20 cellular contexts compared by ENCODE assay signal in genomic region chr1:54163051-54163450, GRCh38. TPM values are rescaled to one million over a fixed set of nuclear protein-coding genes. Genes with fewer than 3 reads are reported as not detected.
DNase-seq lines count a peak whose midpoint lies in the region; ATAC-seq and TF ChIP-seq lines count a peak whose summit lies in the region.
"Had no signal": no experiment of that assay in that cellular context is flagged by ENCODE, and none has a peak within 500 bp of the region (broad histone marks: within the 10 kb centered on the region; RNA-seq: fewer than 3 reads in every experiment).

No MANE protein-coding gene starts in this region.

- WGBS in transverse colon (ENCODE audit: low coverage in 1 of 2), 2 donors, result 64% methylated on average over 3 of the region's 3 CpGs; no CpG with 5 or more reads in 1 of the 2 donors

- in situ Hi-C loops in transverse colon (cut with MboI; ENCODE audit: low pct_ligation_motif_present in 1 of 4, low pct_unique_long_range_greater_than_20kb in 1 of 4, low sequenced_read_pairs in 3 of 4), result no loop called here

- ATAC-seq in GM21515 (IDR thresholded peaks at IDR 0.05; ENCODE audit: unreplicated experiment), result no peak

- POLR2A ChIA-PET in HEK293 (lab: Yijun Ruan, JAX), result interaction anchor here (1.0 kb wide), 1 partner anchor 37 kb away, joined by 4 read pairs; the partner anchor contains the start of genes CYB5RL and MRPL37

- TF ChIP-seq EP300 in transverse colon (IDR thresholded peaks at IDR 0.05; ENCODE audit: low read depth), result no peak

- CTCF ChIA-PET in HEK293 (lab: Yijun Ruan, JAX), result interaction anchor here (0.6 to 0.7 kb wide), 3 partner anchors 41 to 407 kb away, joined by 3 read pairs; no protein-coding TSS in a partner anchor

- DNase-seq in NCI-H460 (ENCODE audit: extremely low read depth, low read depth) (peak; percentile 3), islet precursor cell (peak; percentile 56), transverse colon (peak; percentile 58), dedifferentiated amniotic fluid mesenchymal stem cell (ENCODE audit: extremely low spot score) (no peak), HPDE6-E6E7 (ENCODE audit: extremely low spot score) (no peak)
- DNase-seq: BE2C; CD4-positive, alpha-beta T cell; GOT3; IMR-90; MV-4-11; NCI-H1417 treated with DMSO at 0.1 percent for 48 hours; NCI-H2081; NCI-H526 treated with DMSO at 0.1 percent for 48 hours; SIG-M5 had no signal

- H3K27ac ChIP-seq in HEK293 (ENCODE audit: extremely low read depth, low read depth, low read length) (no peak overlapping the region), transverse colon (peak overlapping the region; percentile 25 to 49 (median 36))

- no peaks in the 10 kb centered on the region for H3K27me3 ChIP-seq in transverse colon
- H3K27me3 ChIP-seq: BE2C had no signal

- no peaks in the 10 kb centered on the region; the same call in 1 of the 2 replicates for H3K4me1 ChIP-seq in HEK293 (ENCODE audit: control insufficient read depth, insufficient read depth, low read length)
- peaks cover 0 to 14% (median 9%) of the 10 kb centered on the region in 4 donors for H3K4me1 ChIP-seq in transverse colon
- H3K4me1 ChIP-seq: BE2C had no signal

- H3K4me3 ChIP-seq in HEK293 (ENCODE audit: low read depth, low read length) (no peak overlapping the region), transverse colon (no peak overlapping the region)

- intact Hi-C loops in transverse colon (cut with DNase I; ENCODE audit: low total_unique reads), result no loop called here

- no peak for TF ChIP-seq POLR2A in transverse colon (IDR thresholded peaks at IDR 0.05)

- H3K36me3 ChIP-seq in HEK293 (ENCODE audit: control insufficient read depth in 2 of 2, insufficient read depth in 1 of 2, low read length in 2 of 2) (no peaks in the 10 kb centered on the region), transverse colon (no peaks in the 10 kb centered on the region)
- H3K36me3 ChIP-seq: BE2C had no signal

- TF ChIP-seq CTCF in HEK293 (tag by site-specific recombination; IDR thresholded peaks at IDR 0.05), result no peak
- no peak for TF ChIP-seq CTCF in transverse colon (IDR thresholded peaks at IDR 0.05)

- H3K9me3 ChIP-seq in HEK293 (ENCODE audit: control insufficient read depth, insufficient read depth, low read depth, low read length) (no peaks in the 10 kb centered on the region), transverse colon (no peaks in the 10 kb centered on the region)
- H3K9me3 ChIP-seq: BE2C had no signal

TF ChIP-seq in HEK293, 187 proteins besides CTCF, POLR2A, EP300 and RAD21 (continues in another document):
- TF ChIP-seq ZBTB7A (tag by site-specific recombination; IDR thresholded peaks at IDR 0.05; ENCODE audit: low read depth), result no peak
- TF ChIP-seq ZNF416 (tag by site-specific recombination; IDR thresholded peaks at IDR 0.05), result no peak
- TF ChIP-seq ZNF660 (tag by site-specific recombination; IDR thresholded peaks at IDR 0.05), result no peak
- TF ChIP-seq ZNF23 (tag by site-specific recombination; IDR thresholded peaks at IDR 0.05; ENCODE audit: borderline replicate concordance), result no peak
- no peak for TF ChIP-seq HIC1 (tag by site-specific recombination; IDR thresholded peaks at IDR 0.05)
- no peak for TF ChIP-seq ZNF280D (tag by site-specific recombination; IDR thresholded peaks at IDR 0.05)
- no peak for TF ChIP-seq ZNF18 (tag by site-specific recombination; IDR thresholded peaks at IDR 0.05)
- no peak for TF ChIP-seq ZNF549 (tag by site-specific recombination; IDR thresholded peaks at IDR 0.05)
- TF ChIP-seq ZNF776 (tag by site-specific recombination; IDR thresholded peaks at IDR 0.05; ENCODE audit: borderline replicate concordance), result no peak
- peak; percentile 77 for TF ChIP-seq ZIC2 (tag by site-specific recombination; IDR thresholded peaks at IDR 0.05)
- peak; percentile 59 for TF ChIP-seq OSR2 (tag by site-specific recombination; IDR thresholded peaks at IDR 0.05)
- TF ChIP-seq ZNF184 (tag by site-specific recombination; IDR thresholded peaks at IDR 0.05), result no peak
- no peak for TF ChIP-seq ZBTB10 (tag by site-specific recombination; IDR thresholded peaks at IDR 0.05)
- TF ChIP-seq ZXDB (tag by site-specific recombination; IDR thresholded peaks at IDR 0.05), result no peak
- TF ChIP-seq ZNF624 (tag by site-specific recombination; IDR thresholded peaks at IDR 0.05), result no peak
- no peak for TF ChIP-seq ZNF133 (tag by site-specific recombination; IDR thresholded peaks at IDR 0.05)
- TF ChIP-seq KLF1 (tag by site-specific recombination; IDR thresholded peaks at IDR 0.05), result peak; percentile 34

RNA-seq across cellular contexts. Expression of gene CDCP2, which starts 10.3 kb away (rescaled TPM):
- not detected in 2 replicates for total RNA-seq in NCI-H460 (2014; rRNA removed; shearing (Covaris generic))
- 0.36 TPM in 1 of 2 replicates, not detected in the other for polyA plus RNA-seq in NCI-H460 (2014; cell fraction: nucleus; rRNA removed)
- total RNA-seq in transverse colon, result under 1 TPM in 1 of 4 donors, not detected in 3; 0.48 TPM
- total RNA-seq: CD4-positive, alpha-beta T cell; HT1080; IMR-90; LHCN-M2; RPMI7951; T-helper 1 cell treated with Interleukin-12 subunit alpha and Interleukin-12 subunit beta and Interleukin-4 antibody, amounts not matched to agents 30 ng/mL and 1 ng/mL, for 36 hours had no signal
- polyA plus RNA-seq: IMR-90 had no signal

RNA-seq across cellular contexts. Expression of gene CYB5RL, which starts 36.8 kb away (rescaled TPM):
- 2.8 and 3.2 TPM in 2 replicates for total RNA-seq in NCI-H460 (2014; rRNA removed; shearing (Covaris generic))
- 15.0 and 16.0 TPM in 2 replicates for polyA plus RNA-seq in NCI-H460 (2014; cell fraction: nucleus; rRNA removed)
- total RNA-seq in transverse colon, result 1 to 10 TPM; 1.9 to 5.1 (median 3.6) TPM

RNA-seq across cellular contexts. Expression of gene MRPL37, which starts 36.9 kb away (rescaled TPM):
- total RNA-seq in NCI-H460 (2014; rRNA removed; shearing (Covaris generic)), result 152 and 175 TPM in 2 replicates
- 75.3 and 76.9 TPM in 2 replicates for polyA plus RNA-seq in NCI-H460 (2014; cell fraction: nucleus; rRNA removed)
- total RNA-seq in transverse colon, result 100 to 1,000 TPM in 1 of 4 donors, 10 to 100 TPM in 2, 1 to 10 TPM in 1; 9.7 to 122 (median 57.8) TPM

Comparison
In these comparisons a context has a peak if more than half of its experiments do, and no peak if none do; other contexts are left out.
1. DNase-seq: peak in NCI-H460 (single experiment), islet precursor cell (single experiment) and transverse colon (single experiment); none in dedifferentiated amniotic fluid mesenchymal stem cell (single experiment) and HPDE6-E6E7 (single experiment).